19 cellular contexts compared by ENCODE assay signal in the genomic region with DNA sequence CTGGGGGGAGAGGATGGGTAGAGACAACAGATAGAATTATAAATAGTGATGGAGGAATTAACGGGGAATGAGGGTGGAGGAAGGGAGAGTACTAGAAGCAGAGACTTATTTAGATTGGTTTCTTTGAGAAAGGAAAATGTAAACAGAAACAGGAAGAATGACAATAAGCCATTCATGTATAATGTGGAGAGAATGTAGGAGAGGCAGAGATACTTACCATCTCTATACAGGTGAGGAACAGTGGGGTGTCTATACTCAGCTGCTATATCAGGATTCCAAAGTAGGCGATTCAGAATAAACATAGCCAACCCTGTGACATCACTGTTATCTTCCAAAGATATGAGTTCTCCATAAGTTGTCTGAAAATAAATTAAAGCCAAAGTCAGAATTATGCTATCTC. TPM values are rescaled to one million over a fixed set of nuclear protein-coding genes. Genes with fewer than 3 reads are reported as not detected.
DNase-seq lines count a peak whose midpoint lies in the region; ATAC-seq, FAIRE-seq and TF ChIP-seq lines count a peak whose summit lies in the region.
"Had no signal": no experiment of that assay in that cellular context is flagged by ENCODE, and none has a peak within 500 bp of the region (broad histone marks: within the 10 kb centered on the region; RNA-seq: fewer than 3 reads in every experiment).

No MANE protein-coding gene starts in this region.

- H3K27me3 Mint-ChIP-seq in activated naive CD4-positive, alpha-beta T cell treated with anti-CD3 and anti-CD28 coated beads, Interleukin-2, amount 10 ng/mL, durations not matched to agents 7 days and 5 days: no peaks in the 10 kb centered on the region
- no peaks in the 10 kb centered on the region for H3K27me3 Mint-ChIP-seq in type B pancreatic cell
- H3K27me3 Mint-ChIP-seq: CD4-positive, alpha-beta memory T cell had no signal

- no peaks in the 10 kb centered on the region for H3K79me1 ChIP-seq in H1 (ENCODE audit: low read depth, low read length)

- H3K4me1 ChIP-seq in HUES64 (ENCODE audit: insufficient read depth, low read length) (peaks cover 22% of the 10 kb centered on the region), H1 (replicated peaks in 1 of 4; ENCODE audit: control insufficient read depth in 3 of 4, insufficient read depth in 4 of 4, low read length in 3 of 4) (peaks cover 0 to 6% (median 0%) of the 10 kb centered on the region in 4 experiments; a peak in 4 of 7 replicates), adrenal gland (replicated peaks in 1 of 2) (no peaks in the 10 kb centered on the region), ascending aorta (peaks cover 0 to 5% of the 10 kb centered on the region in 2 donors)
- H3K4me1 ChIP-seq: BLaER1 had no signal

- H3K27ac ChIP-seq in HUES64 (ENCODE audit: low read depth, low read length): peak overlapping the region; percentile 59
- no peak overlapping the region for H3K27ac ChIP-seq in H1 (ENCODE audit: low read depth, low read length)
- H3K27ac ChIP-seq in adrenal gland: no peak overlapping the region
- no peak overlapping the region for H3K27ac ChIP-seq in ascending aorta
- H3K27ac ChIP-seq: BLaER1, RWPE1 had no signal

- POLR2A ChIA-PET in H1 (lab: Charles Lee; ENCODE audit: partially characterized antibody): interaction anchor here (0.8 kb wide), 1 partner anchor 15 kb away, joined by 3 read pairs; no protein-coding TSS in a partner anchor

- peaks cover 3% of the 10 kb centered on the region for H3K4me1 Mint-ChIP-seq in activated naive CD4-positive, alpha-beta T cell treated with anti-CD3 and anti-CD28 coated beads, Interleukin-2, amount 10 ng/mL, durations not matched to agents 7 days and 5 days
- peaks cover 3% of the 10 kb centered on the region for H3K4me1 Mint-ChIP-seq in type B pancreatic cell (ENCODE audit: unreplicated experiment)

- H3K4me3 ChIP-seq in HUES64 (ENCODE audit: low read length): no peak overlapping the region
- peak overlapping the region in 1 of 4 experiments; percentile 28; a peak in 1 of 8 replicates for H3K4me3 ChIP-seq in H1 (ENCODE audit: extremely low read depth in 1 of 4, insufficient read depth in 2 of 4, low read depth in 3 of 4, low read length in 4 of 4)
- H3K4me3 ChIP-seq in adrenal gland: no peak overlapping the region
- no peak overlapping the region for H3K4me3 ChIP-seq in ascending aorta
- H3K4me3 ChIP-seq: BLaER1, K562 had no signal

- H3K9me3 Mint-ChIP-seq in activated naive CD4-positive, alpha-beta T cell treated with anti-CD3 and anti-CD28 coated beads, Interleukin-2, amount 10 ng/mL, durations not matched to agents 7 days and 5 days: no peaks in the 10 kb centered on the region
- no peaks in the 10 kb centered on the region for H3K9me3 Mint-ChIP-seq in type B pancreatic cell
- H3K9me3 Mint-ChIP-seq: CD4-positive, alpha-beta memory T cell had no signal

- H3K4me3 Mint-ChIP-seq in activated naive CD4-positive, alpha-beta T cell treated with anti-CD3 and anti-CD28 coated beads, Interleukin-2, amount 10 ng/mL, durations not matched to agents 7 days and 5 days: no peak overlapping the region
- no peak overlapping the region for H3K4me3 Mint-ChIP-seq in type B pancreatic cell
- H3K4me3 Mint-ChIP-seq: CD4-positive, alpha-beta memory T cell had no signal

- H3K56ac ChIP-seq in H1 (replicated peaks; ENCODE audit: insufficient read length, low read depth, low read length): no peak overlapping the region

- no peak overlapping the region for H3K23ac ChIP-seq in H1 (ENCODE audit: insufficient read length)

- peaks cover 56% of the 10 kb centered on the region for H3K36me3 Mint-ChIP-seq in activated naive CD4-positive, alpha-beta T cell treated with anti-CD3 and anti-CD28 coated beads, Interleukin-2, amount 10 ng/mL, durations not matched to agents 7 days and 5 days
- H3K36me3 Mint-ChIP-seq in type B pancreatic cell: peaks cover 16% of the 10 kb centered on the region
- H3K36me3 Mint-ChIP-seq: CD4-positive, alpha-beta memory T cell had no signal

- H3K27ac Mint-ChIP-seq in activated naive CD4-positive, alpha-beta T cell treated with anti-CD3 and anti-CD28 coated beads, Interleukin-2, amount 10 ng/mL, durations not matched to agents 7 days and 5 days: peak overlapping the region; percentile 0
- peak overlapping the region; percentile 12 for H3K27ac Mint-ChIP-seq in type B pancreatic cell
- H3K27ac Mint-ChIP-seq: CD4-positive, alpha-beta memory T cell had no signal

- H3K4me2 ChIP-seq in H1 (ENCODE audit: insufficient read depth in 1 of 2, low read depth in 2 of 2, low read length in 2 of 2): peak overlapping the region; percentile 13 to 29; a peak in 1 of 4 replicates
- H3K4me2 ChIP-seq: BLaER1 had no signal

- H3K4ac ChIP-seq in H1 (replicated peaks; ENCODE audit: insufficient read length, low read depth, low read length): no peak overlapping the region

- no peak overlapping the region for H3K14ac ChIP-seq in H1 (ENCODE audit: insufficient read length)

- no peak overlapping the region for H2BK120ac ChIP-seq in H1 (replicated peaks; ENCODE audit: low read depth, low read length)

- H3K9me3 ChIP-seq in HUES64 (ENCODE audit: insufficient read depth, low read depth, low read length): no peaks in the 10 kb centered on the region
- H3K9me3 ChIP-seq in H1 (ENCODE audit: insufficient read depth in 2 of 2, low read depth in 1 of 2, low read length in 1 of 2): no peaks in the 10 kb centered on the region
- no peaks in the 10 kb centered on the region for H3K9me3 ChIP-seq in adrenal gland (replicated peaks in 1 of 3)
- no peaks in the 10 kb centered on the region for H3K9me3 ChIP-seq in ascending aorta
- H3K9me3 ChIP-seq: BLaER1 had no signal

- H2AK5ac ChIP-seq in H1 (ENCODE audit: low read depth, low read length): no peak overlapping the region

- H3K27me3 ChIP-seq in HUES64 (ENCODE audit: insufficient read depth, low read length) (no peaks in the 10 kb centered on the region), H1 (replicated peaks in 1 of 4; ENCODE audit: control insufficient read depth in 3 of 4, extremely low read depth in 1 of 4, insufficient read depth in 3 of 4, low read length in 3 of 4) (no peaks in the 10 kb centered on the region), adrenal gland (no peaks in the 10 kb centered on the region), ascending aorta (no peaks in the 10 kb centered on the region)
- H3K27me3 ChIP-seq: BLaER1 had no signal

- no peak for TF ChIP-seq EP300 in H1 (IDR thresholded peaks at IDR 0.05; ENCODE audit: borderline replicate concordance in 1 of 2, low read depth in 2 of 2, low read length in 2 of 2)

- no peak overlapping the region for H2BK5ac ChIP-seq in H1 (ENCODE audit: low read depth, low read length)

- TF ChIP-seq CTCF in H1 (IDR thresholded peaks at IDR 0.05; ENCODE audit: control extremely low read depth in 1 of 3, insufficient read depth in 1 of 3, low read depth in 1 of 3, low read length in 3 of 3) (no peak), type B pancreatic cell (conservative IDR thresholded peaks at IDR 0.05) (no peak), adrenal gland (IDR thresholded peaks at IDR 0.05) (no peak), ascending aorta (IDR thresholded peaks at IDR 0.05) (no peak)

- CTCF ChIA-PET in activated naive CD4-positive, alpha-beta T cell treated with anti-CD3 and anti-CD28 coated beads, Interleukin-2, amount 10 ng/mL, durations not matched to agents 7 days and 5 days (lab: Charles Lee): no interaction called here
- CTCF ChIA-PET in H1 (lab: Charles Lee; ENCODE audit: partially characterized antibody): no interaction called here

- no peak overlapping the region for H2BK15ac ChIP-seq in H1 (ENCODE audit: low read length)

- H4K8ac ChIP-seq in H1 (ENCODE audit: extremely low read depth, insufficient read depth, low read length): no peak overlapping the region

- no peaks in the 10 kb centered on the region; a peak in 2 of 4 replicates for H3K79me2 ChIP-seq in H1 (ENCODE audit: control insufficient read depth in 1 of 2, insufficient read depth in 2 of 2, low read length in 2 of 2)

- no peak for ATAC-seq in GM19328 (IDR thresholded peaks at IDR 0.05; ENCODE audit: unreplicated experiment)
- ATAC-seq: K562 had no signal

- TF ChIP-seq POLR2A in H1 (IDR thresholded peaks at IDR 0.05; ENCODE audit: control extremely low read depth in 1 of 2, low read depth in 2 of 2, low read length in 2 of 2) (no peak), adrenal gland (IDR thresholded peaks at IDR 0.05) (no peak)

- no peak for DNase-seq in activated naive CD4-positive, alpha-beta T cell treated with anti-CD3 and anti-CD28 coated beads, Interleukin-2, amount 10 ng/mL, durations not matched to agents 7 days and 5 days
- DNase-seq in activated naive CD4-positive, alpha-beta T cell treated with Interleukin-2 at 50 U/mL for 16 hours: no peak
- DNase-seq in H1 (ENCODE audit: low read depth in 1 of 2, low spot score in 2 of 2) (no peak), type B pancreatic cell (ENCODE audit: extremely low spot score, unreplicated experiment) (no peak), adrenal gland (no peak), ascending aorta (ENCODE audit: low spot score in 2 of 2) (no peak)
- DNase-seq: CD4-positive, alpha-beta memory T cell; GF-D8; NCI-H1105 treated with DMSO at 0.1 percent for 48 hours; NCI-H1694; NCI-H510A treated with DMSO at 0.1 percent for 48 hours; NCI-H82 had no signal

- H3K23me2 ChIP-seq in H1 (ENCODE audit: low read depth, low read length): no peaks in the 10 kb centered on the region

- H4K91ac ChIP-seq in H1 (replicated peaks; ENCODE audit: insufficient read length, low read length): no peak overlapping the region

- no peak for TF ChIP-seq RAD21 in H1 (IDR thresholded peaks at IDR 0.05 in 1 of 2, conservative IDR thresholded peaks at IDR 0.05 in 1 of 2; ENCODE audit: low read depth in 2 of 2, low read length in 2 of 2)

- H4K20me1 ChIP-seq in H1 (replicated peaks in 1 of 2; ENCODE audit: control insufficient read depth in 1 of 2, insufficient read depth in 2 of 2, low read length in 2 of 2): no peaks in the 10 kb centered on the region
- H4K20me1 ChIP-seq: BLaER1 had no signal

- H3K36me3 ChIP-seq in HUES64 (ENCODE audit: insufficient read depth, low read length) (peaks cover 89% of the 10 kb centered on the region), H1 (ENCODE audit: control insufficient read depth in 2 of 4, insufficient read depth in 4 of 4, low read length in 3 of 4) (peaks cover 0 to 66% (median 26%) of the 10 kb centered on the region in 4 experiments; a peak in 7 of 8 replicates), adrenal gland (replicated peaks in 1 of 2) (no peaks in the 10 kb centered on the region), ascending aorta (no peaks in the 10 kb centered on the region)

- WGBS in HUES64: 94% methylated on average over 2 of the region's 2 CpGs
- WGBS in H1 (ENCODE audit: extremely low coverage in 1 of 2, insufficient coverage in 1 of 2, insufficient read length in 1 of 2, insufficient replicate concordance in 2 of 2, low coverage in 1 of 2, low lambda C conversion rate in 2 of 2, missing lambda C conversion rate in 1 of 2), 2 experiments: 67 to 100% methylated on average over 1 to 2 of the region's 2 CpGs
- 91 to 95% (median 91%) methylated on average over 2 of the region's 2 CpGs for WGBS in adrenal gland, 4 donors

- FAIRE-seq in H1 (lab: Jason Lieb, UNC): no peak
- FAIRE-seq: GM19239, HTR-8/SVneo, K562 had no signal

- H3K18ac ChIP-seq in H1 (ENCODE audit: extremely low read depth, low read length): no peak overlapping the region

- H2BK20ac ChIP-seq in H1 (ENCODE audit: low read length): no peak overlapping the region

- H2AFZ ChIP-seq in H1 (ENCODE audit: low read length): no peak overlapping the region

- no peak overlapping the region for H2BK12ac ChIP-seq in H1 (ENCODE audit: low read depth, low read length)

- H3K9ac ChIP-seq in HUES64 (ENCODE audit: low read depth, low read length) (no peak overlapping the region), H1 (replicated peaks in 1 of 4; ENCODE audit: extremely low read depth in 1 of 4, low read depth in 3 of 4, low read length in 3 of 4) (no peak overlapping the region)
- H3K9ac ChIP-seq: BLaER1 had no signal

- no peak overlapping the region for H4K5ac ChIP-seq in H1 (ENCODE audit: insufficient read length, low read depth, low read length)

- intact Hi-C loops in adrenal gland (cut with DNase I): no loop called here
- intact Hi-C loops in ascending aorta (cut with DNase I): no loop called here

RNA-seq across cellular contexts. Expression of a gene that starts 16.8 kb away (rescaled TPM):
- 28.2 TPM for polyA plus RNA-seq in HUES64 (2013, experiment 1 of 2)
- 32.4 TPM for polyA plus RNA-seq in HUES64 (2013, experiment 2 of 2)
- 48.8 and 50.3 TPM in 2 replicates for total RNA-seq in H1 (2021; fragmentation: NEBNext Ultra II Directional; extraction: Animal tissue kit (Norgen Biotek cat#: 25700))
- polyA plus RNA-seq in H1 (2011; rRNA removed) (3.3 and 5.1 TPM in 2 replicates), adrenal gland (under 1 TPM; 0.08 to 0.70 (median 0.10) TPM)
- 8.3 TPM for polyA plus RNA-seq in H1 (2011; cell fraction: cytosol; rRNA removed)
- polyA plus RNA-seq in H1 (2011; cell fraction: nucleus; rRNA removed): 6.5 TPM
- 9.4 to 25.1 TPM (median 13.7 TPM) in 4 replicates for polyA plus RNA-seq in H1 (2012, experiment 1 of 2)
- polyA plus RNA-seq in H1 (2012, experiment 2 of 2): 1.2 TPM
- 45.8 TPM for polyA plus RNA-seq in H1 (2013, experiment 1 of 2)
- polyA plus RNA-seq in H1 (2013, experiment 2 of 2): 39.0 TPM
- polyA minus RNA-seq in H1 (2011; rRNA and poly(A)+ RNA removed): 20.2 and 28.9 TPM in 2 replicates
- 21.5 TPM for polyA minus RNA-seq in H1 (2011; cell fraction: cytosol; rRNA and poly(A)+ RNA removed)
- 54.4 TPM for polyA minus RNA-seq in H1 (2011; cell fraction: nucleus; rRNA and poly(A)+ RNA removed)
- total RNA-seq in type B pancreatic cell (ENCODE audit: low replicate concordance) (13.0 and 38.6 TPM in 2 replicates), adrenal gland (1 to 10 TPM in 3 of 8 donors, under 1 TPM in 5; 0.25 to 2.1 (median 0.87) TPM), ascending aorta (not detected)
